ENCODE assay signal across 8 cellular contexts in genomic region chr4:176902710-176903323, GRCh38.
DNase-seq lines count a peak whose midpoint lies in the region; ATAC-seq, FAIRE-seq and TF ChIP-seq lines count a peak whose summit lies in the region.

No MANE protein-coding gene starts in this region.

- intact Hi-C loops in left cardiac atrium (cut with DNase I): no loop called here

- H3K4me1 ChIP-seq in fibroblast of lung (ENCODE audit: control insufficient read depth, extremely low read depth, insufficient read depth, low read length): peaks cover 6% of the 10 kb centered on the region

- H3K79me2 ChIP-seq in fibroblast of lung (ENCODE audit: control insufficient read depth, insufficient read depth, low read length): no peaks in the 10 kb centered on the region

- peak; percentile 99 for ATAC-seq in GM21717 (IDR thresholded peaks at IDR 0.05; ENCODE audit: unreplicated experiment)
- ATAC-seq in left cardiac atrium: no peak

- no peak for FAIRE-seq in HTR-8/SVneo (lab: Jason Lieb, UNC)

- no peak overlapping the region for H2AFZ ChIP-seq in fibroblast of lung (ENCODE audit: low read length)

- H3K36me3 ChIP-seq in fibroblast of lung (ENCODE audit: control insufficient read depth, insufficient read depth, low read length): no peaks in the 10 kb centered on the region

- DNase-seq in GM12864 (ENCODE audit: low read depth): peak; percentile 12
- peak; percentile 39 for DNase-seq in HTR-8/SVneo (ENCODE audit: insufficient read length, low spot score)
- DNase-seq in fibroblast of lung (ENCODE audit: low read depth in 2 of 2): peak; percentile 85 to 95
- no peak for DNase-seq in left cardiac atrium
- no peak for DNase-seq in stimulated activated CD4-positive, alpha-beta T cell treated with anti-CD3 and anti-CD28 coated beads, Interleukin-4, amount 100 ng/mL, for 24 hours
- no peak for DNase-seq in D341Med (ENCODE audit: low spot score)
- no peak for DNase-seq in epidermal melanocyte (ENCODE audit: insufficient read length, low spot score)

- no peaks in the 10 kb centered on the region for H3K27me3 ChIP-seq in fibroblast of lung (ENCODE audit: control insufficient read depth, insufficient read depth, low read length)

- no peaks in the 10 kb centered on the region for H3K9me3 ChIP-seq in fibroblast of lung (ENCODE audit: control insufficient read depth, insufficient read depth, low read depth, low read length)

- H3K27ac ChIP-seq in fibroblast of lung (ENCODE audit: insufficient read depth, low read length): peak overlapping the region; percentile 79

- peak overlapping the region; percentile 70 for H3K4me2 ChIP-seq in fibroblast of lung (ENCODE audit: extremely low read depth, insufficient read depth, low read length)

- H3K4me3 ChIP-seq in GM12864 (ENCODE audit: low read depth, low read length) (no peak overlapping the region), fibroblast of lung (replicated peaks in 1 of 4; ENCODE audit: control extremely low read depth in 1 of 4, insufficient read depth in 1 of 4, low read depth in 3 of 4, low read length in 4 of 4) (peak overlapping the region in 2 of 4 experiments; percentile 15 to 34)

- H4K20me1 ChIP-seq in fibroblast of lung (ENCODE audit: control insufficient read depth, extremely low read depth, insufficient read depth, low read length): no peaks in the 10 kb centered on the region

- H3K9ac ChIP-seq in fibroblast of lung (ENCODE audit: insufficient read depth, low read length): no peak overlapping the region

- no peak for TF ChIP-seq CTCF in GM12864 (IDR thresholded peaks at IDR 0.05; ENCODE audit: low read depth, low read length, missing control alignments)
- no peak for TF ChIP-seq CTCF in fibroblast of lung (conservative IDR thresholded peaks at IDR 0.05 in 1 of 2, IDR thresholded peaks at IDR 0.05 in 1 of 2; ENCODE audit: low read depth in 1 of 2, low read length in 2 of 2)

Comparison
In these comparisons a context has a peak if more than half of its experiments do, and no peak if none do; other contexts are left out.
1. DNase-seq: peak in GM12864 (single experiment), HTR-8/SVneo (single experiment) and fibroblast of lung (2 of 2); none in left cardiac atrium (single experiment), stimulated activated CD4-positive, alpha-beta T cell treated with anti-CD3 and anti-CD28 coated beads, Interleukin-4, amount 100 ng/mL, for 24 hours (single experiment), D341Med (single experiment) and epidermal melanocyte (single experiment).